ENCODE assay signal across 2 cellular contexts in the genomic region with DNA sequence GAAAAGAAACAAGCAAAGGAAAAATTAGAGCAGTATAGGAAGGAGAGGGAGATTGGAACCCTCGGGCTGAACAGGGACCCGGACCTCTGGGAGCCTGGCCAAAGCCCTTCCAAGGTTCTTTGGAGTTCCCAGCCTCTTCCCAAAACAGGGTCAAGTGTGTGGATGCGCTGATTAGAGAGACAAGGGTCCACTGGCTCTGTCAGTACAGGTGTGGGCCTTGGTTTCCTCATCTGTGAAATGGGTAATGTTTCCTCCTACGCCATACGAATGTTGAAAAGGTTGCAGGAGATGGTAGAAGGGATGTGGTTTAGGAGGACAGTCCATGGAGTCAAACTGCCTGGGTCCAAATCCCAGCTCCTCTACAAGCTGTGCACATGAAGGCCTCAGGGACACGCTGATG.
TF ChIP-seq lines count a peak whose summit lies in the region.

No MANE protein-coding gene starts in this region.

TF ChIP-seq in HepG2, 621 proteins besides CTCF, POLR2A, EP300 and RAD21:
- TF ChIP-seq BRD4 (CRISPR knock-in tag; IDR thresholded peaks at IDR 0.05) (no peak), DMAP1 (CRISPR knock-in tag; IDR thresholded peaks at IDR 0.05) (no peak), ZNF629 (CRISPR knock-in tag; conservative IDR thresholded peaks at IDR 0.05) (0 out of 2 replicates have a peak, but pooled peaks have one; percentile 36), TCF7L2 (IDR thresholded peaks at IDR 0.05; ENCODE audit: low read depth, low read length) (no peak)

TF ChIP-seq in HEK293, 187 proteins besides CTCF, POLR2A, EP300 and RAD21:
- TF ChIP-seq ZBTB21 (tag by site-specific recombination; IDR thresholded peaks at IDR 0.05): 0 out of 2 replicates have a peak, but pooled peaks have one; percentile 1
- no peak for TF ChIP-seq ZNF529 (tag by site-specific recombination; IDR thresholded peaks at IDR 0.05; ENCODE audit: insufficient replicate concordance)
